17 cellular contexts compared by ENCODE assay signal in the genomic region with DNA sequence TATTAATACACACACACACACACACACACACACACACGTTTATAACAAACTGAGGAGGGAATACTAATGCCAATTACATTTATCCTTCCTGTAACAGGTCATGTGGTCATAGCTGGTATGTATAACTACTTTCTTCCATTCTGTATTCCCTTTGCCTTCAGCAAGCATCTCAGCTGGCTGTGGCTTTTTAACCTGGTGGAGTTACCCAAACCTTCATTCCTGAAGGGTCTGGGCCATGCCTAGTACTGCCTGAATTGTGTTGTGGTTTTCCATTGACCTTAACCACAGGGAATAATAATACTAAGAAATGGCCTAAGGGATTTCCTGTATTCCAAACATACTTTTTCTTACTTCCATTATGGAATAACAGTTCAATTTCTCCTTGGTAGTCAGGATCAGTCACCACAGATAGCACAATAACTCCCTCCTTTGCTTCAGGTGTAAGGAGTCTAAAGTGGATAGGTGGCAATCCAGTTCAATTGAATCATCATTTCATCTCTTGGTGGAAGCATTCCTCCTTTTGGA.
DNase-seq lines count a peak whose midpoint lies in the region; ATAC-seq and TF ChIP-seq lines count a peak whose summit lies in the region.
"Had no signal": no experiment of that assay in that cellular context is flagged by ENCODE, and none has a peak within 500 bp of the region (broad histone marks: within the 10 kb centered on the region; RNA-seq: fewer than 3 reads in every experiment).

No MANE protein-coding gene starts in this region.

- TF ChIP-seq CTCF in foreskin keratinocyte (conservative IDR thresholded peaks at IDR 0.05) (no peak), type B pancreatic cell (conservative IDR thresholded peaks at IDR 0.05) (no peak)
- TF ChIP-seq CTCF in CD8-positive, alpha-beta T cell (IDR thresholded peaks at IDR 0.05) = no peak

- no peaks in the 10 kb centered on the region for H3K36me3 Mint-ChIP-seq in type B pancreatic cell
- H3K36me3 Mint-ChIP-seq in CD8-positive, alpha-beta T cell = no peaks in the 10 kb centered on the region
- H3K36me3 Mint-ChIP-seq: CD4-positive, CD25-positive, alpha-beta regulatory T cell had no signal

- peaks cover 4% of the 10 kb centered on the region for H3K4me1 ChIP-seq in foreskin keratinocyte
- no peaks in the 10 kb centered on the region for H3K4me1 ChIP-seq in CD8-positive, alpha-beta T cell (ENCODE audit: insufficient read depth, low read length)
- H3K4me1 ChIP-seq: BE2C had no signal

- POLR2A ChIA-PET in CD8-positive, alpha-beta T cell (lab: Charles Lee) = no interaction called here

- ATAC-seq in foreskin keratinocyte = peak; percentile 62
- ATAC-seq in HG02623 (IDR thresholded peaks at IDR 0.05; ENCODE audit: unreplicated experiment) = no peak
- ATAC-seq in CD8-positive, alpha-beta T cell = no peak

- no peak overlapping the region for H3K27ac ChIP-seq in foreskin keratinocyte
- no peak overlapping the region for H3K27ac ChIP-seq in CD8-positive, alpha-beta T cell (ENCODE audit: low read depth, low read length)

- no peaks in the 10 kb centered on the region for H3K9me3 ChIP-seq in CD8-positive, alpha-beta T cell (ENCODE audit: low read length)
- H3K9me3 ChIP-seq: BE2C had no signal

- intact Hi-C loops in CD8-positive, alpha-beta T cell (cut with DNase I, micrococcal nuclease) = no loop called here

- no peak overlapping the region for H3K4me3 ChIP-seq in CD8-positive, alpha-beta T cell (ENCODE audit: low read depth, low read length)

- H3K36me3 ChIP-seq in CD8-positive, alpha-beta T cell (ENCODE audit: insufficient read depth, low read length) = no peaks in the 10 kb centered on the region
- H3K36me3 ChIP-seq: BE2C had no signal

- H3K27ac Mint-ChIP-seq in type B pancreatic cell = no peak overlapping the region
- H3K27ac Mint-ChIP-seq in CD8-positive, alpha-beta T cell = no peak overlapping the region
- H3K27ac Mint-ChIP-seq: CD4-positive, CD25-positive, alpha-beta regulatory T cell had no signal

- peaks cover 3% of the 10 kb centered on the region for H3K27me3 Mint-ChIP-seq in type B pancreatic cell
- no peaks in the 10 kb centered on the region for H3K27me3 Mint-ChIP-seq in CD8-positive, alpha-beta T cell (ENCODE audit: low read depth)

- DNase-seq in ELR (ENCODE audit: low read depth) (peak; percentile 6), NCI-H226 (peak; percentile 79), foreskin keratinocyte (peak in 1 of 2 donors; percentile 80), renal cortical epithelial cell (ENCODE audit: low read depth) (peak; percentile 63), type B pancreatic cell (ENCODE audit: extremely low spot score, unreplicated experiment) (no peak)
- DNase-seq in CD8-positive, alpha-beta T cell = no peak
- DNase-seq: BE2C; CD4-positive, CD25-positive, alpha-beta regulatory T cell; KG1; NCI-H1048; NCI-H1436; NCI-H1930; NCI-H2171; NCI-H748 treated with DMSO at 0.1 percent for 48 hours; NK-92 treated with Interleukin-12 subunit alpha and Interleukin-12 subunit beta, amount 100 ng/mL, for 24 hours; Right ventricle myocardium superior had no signal

- CTCF ChIA-PET in CD8-positive, alpha-beta T cell (lab: Charles Lee) = no interaction called here

- peaks cover 5% of the 10 kb centered on the region for H3K9me3 Mint-ChIP-seq in type B pancreatic cell
- H3K9me3 Mint-ChIP-seq in CD8-positive, alpha-beta T cell = peaks cover 2% of the 10 kb centered on the region

- H3K4me3 Mint-ChIP-seq in type B pancreatic cell = no peak overlapping the region
- no peak overlapping the region for H3K4me3 Mint-ChIP-seq in CD8-positive, alpha-beta T cell
- H3K4me3 Mint-ChIP-seq: CD4-positive, CD25-positive, alpha-beta regulatory T cell had no signal

- no peaks in the 10 kb centered on the region for H3K4me1 Mint-ChIP-seq in type B pancreatic cell (ENCODE audit: unreplicated experiment)
- H3K4me1 Mint-ChIP-seq in CD8-positive, alpha-beta T cell (ENCODE audit: low read depth) = no peaks in the 10 kb centered on the region
- H3K4me1 Mint-ChIP-seq: CD4-positive, CD25-positive, alpha-beta regulatory T cell had no signal

- no peaks in the 10 kb centered on the region for H3K27me3 ChIP-seq in foreskin keratinocyte
- H3K27me3 ChIP-seq in CD8-positive, alpha-beta T cell (ENCODE audit: insufficient read depth, low read length) = no peaks in the 10 kb centered on the region
- H3K27me3 ChIP-seq: BE2C had no signal

Comparison
In these comparisons a context has a peak if more than half of its experiments do, and no peak if none do; other contexts are left out.
1. DNase-seq: peak in ELR (single experiment), NCI-H226 (single experiment) and renal cortical epithelial cell (single experiment); none in type B pancreatic cell (single experiment) and CD8-positive, alpha-beta T cell (0 of 7).